ENCODE assay signal across 15 cellular contexts in genomic region chr11:125465701-125466100, GRCh38.
"Had no signal": no experiment of that assay in that cellular context is flagged by ENCODE, and none has a peak within 500 bp of the region (broad histone marks: within the 10 kb centered on the region; RNA-seq: fewer than 3 reads in every experiment).

No MANE protein-coding gene starts in this region.

- H3K9me3 Mint-ChIP-seq: dendritic cell treated with granulocyte-macrophage colony-stimulating factor and Interleukin-4, amounts not matched to agents 40 ng/mL and 50 ng/mL, for 4 days; nephron; type B pancreatic cell had no signal

- H3K36me3 Mint-ChIP-seq: type B pancreatic cell had no signal

- H3K4me3 Mint-ChIP-seq: dendritic cell treated with granulocyte-macrophage colony-stimulating factor and Interleukin-4, amounts not matched to agents 40 ng/mL and 50 ng/mL, for 4 days; naive B cell; nephron; type B pancreatic cell had no signal

- H3K4me1 Mint-ChIP-seq: naive B cell, nephron had no signal

- H3K4me1 ChIP-seq: esophagus squamous epithelium, psoas muscle, right lobe of liver, stomach, thyroid gland had no signal

- H3K4me3 ChIP-seq: esophagus squamous epithelium, hepatocyte, psoas muscle, right lobe of liver, stomach, thyroid gland had no signal

- H3K27ac ChIP-seq: esophagus squamous epithelium, hepatocyte, psoas muscle, right lobe of liver, stomach, thyroid gland had no signal

- DNase-seq: esophagus squamous epithelium; foreskin fibroblast; naive B cell; psoas muscle; retina; right lobe of liver; stimulated activated CD4-positive, alpha-beta T cell treated with anti-CD3 and anti-CD28 coated beads, Interleukin-2, amount 100 ng/mL, for 24 hours; stimulated activated CD4-positive, alpha-beta T cell treated with anti-CD3 and anti-CD28 coated beads, Interleukin-4, amount 100 ng/mL, for 4 hours; stimulated activated naive CD4-positive, alpha-beta T cell; stomach; thyroid gland had no signal

- H3K9me3 ChIP-seq: esophagus squamous epithelium, psoas muscle, right lobe of liver, stomach, thyroid gland had no signal

- H3K36me3 ChIP-seq: esophagus squamous epithelium, right lobe of liver, thyroid gland had no signal

- H3K27ac Mint-ChIP-seq: dendritic cell treated with granulocyte-macrophage colony-stimulating factor and Interleukin-4, amounts not matched to agents 40 ng/mL and 50 ng/mL, for 4 days; naive B cell; nephron; type B pancreatic cell had no signal

- H3K27me3 ChIP-seq: esophagus squamous epithelium, hepatocyte, right lobe of liver, stomach, thyroid gland had no signal

- ATAC-seq: psoas muscle, right lobe of liver had no signal
